16 cellular contexts compared by ENCODE assay signal in the genomic region with DNA sequence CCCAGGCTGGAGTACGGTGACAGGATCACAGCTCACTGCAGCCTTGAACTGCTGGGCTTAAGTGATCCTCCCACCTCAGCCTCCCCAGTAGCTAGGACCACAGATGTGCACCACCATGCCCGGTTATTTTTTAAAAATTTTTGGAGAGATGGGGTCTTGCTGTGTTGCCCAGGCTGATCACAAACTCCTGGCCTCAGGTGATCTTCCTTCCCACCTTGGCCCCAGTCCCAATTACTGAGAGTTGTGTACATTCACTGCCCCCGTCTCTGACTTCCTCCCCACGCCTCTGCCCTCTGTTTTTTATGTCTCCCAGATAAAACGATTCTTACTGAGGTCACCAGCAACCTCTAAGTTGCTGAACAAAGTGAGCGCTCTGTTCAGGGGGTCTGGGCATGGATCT.
A peak's percentile ranks its signal among the peaks of the same experiment; 100 is the strongest.
DNase-seq lines count a peak whose midpoint lies in the region; ATAC-seq and TF ChIP-seq lines count a peak whose summit lies in the region.
"Had no signal": no experiment of that assay in that cellular context is flagged by ENCODE, and none has a peak within 500 bp of the region (broad histone marks: within the 10 kb centered on the region; RNA-seq: fewer than 3 reads in every experiment).

No MANE protein-coding gene starts in this region.

- H3K27ac ChIP-seq in right atrium auricular region: no peak overlapping the region
- H3K27ac ChIP-seq: BLaER1 had no signal

- no peaks in the 10 kb centered on the region for H3K27me3 Mint-ChIP-seq in Calu3 (ENCODE audit: unreplicated experiment)
- H3K27me3 Mint-ChIP-seq in T-helper 17 cell: peaks cover 13% of the 10 kb centered on the region
- H3K27me3 Mint-ChIP-seq in dendritic cell treated with granulocyte-macrophage colony-stimulating factor and Interleukin-4, amounts not matched to agents 40 ng/mL and 50 ng/mL, for 4 days: peaks cover 28% of the 10 kb centered on the region
- peaks cover 16% of the 10 kb centered on the region for H3K27me3 Mint-ChIP-seq in progenitor cell of endocrine pancreas

- H3K4me1 Mint-ChIP-seq in Calu3 (ENCODE audit: low read depth, unreplicated experiment): peaks cover 46% of the 10 kb centered on the region
- peaks cover 12% of the 10 kb centered on the region for H3K4me1 Mint-ChIP-seq in T-helper 17 cell
- peaks cover 39% of the 10 kb centered on the region for H3K4me1 Mint-ChIP-seq in dendritic cell treated with granulocyte-macrophage colony-stimulating factor and Interleukin-4, amounts not matched to agents 40 ng/mL and 50 ng/mL, for 4 days (ENCODE audit: low read depth)
- H3K4me1 Mint-ChIP-seq in progenitor cell of endocrine pancreas (ENCODE audit: low read depth): peaks cover 22% of the 10 kb centered on the region

- H3K27ac Mint-ChIP-seq in Calu3 (ENCODE audit: unreplicated experiment) (peak overlapping the region; percentile 20), T-helper 17 cell (no peak overlapping the region), progenitor cell of endocrine pancreas (peak overlapping the region; percentile 30)
- H3K27ac Mint-ChIP-seq in dendritic cell treated with granulocyte-macrophage colony-stimulating factor and Interleukin-4, amounts not matched to agents 40 ng/mL and 50 ng/mL, for 4 days: peak overlapping the region; percentile 31
- H3K27ac Mint-ChIP-seq: CD4-positive, CD25-positive, alpha-beta regulatory T cell had no signal

- DNase-seq in Calu3 (no peak), T-helper 17 cell (no peak), progenitor cell of endocrine pancreas (ENCODE audit: low spot score, unreplicated experiment) (no peak), DMS153 treated with DMSO at 0.1 percent for 48 hours (lab: John Stamatoyannopoulos, UW; ENCODE audit: unreplicated experiment) (no peak), right atrium auricular region (ENCODE audit: low spot score) (no peak), NCI-H510A (lab: John Stamatoyannopoulos, UW) (no peak)
- DNase-seq: 8988T; AML-193; CD4-positive, CD25-positive, alpha-beta regulatory T cell; DMS79 treated with DMSO at 0.1 percent for 48 hours; EL; GOT3; H9 had no signal

- ATAC-seq in T-helper 17 cell: no peak
- ATAC-seq in GM21515 (IDR thresholded peaks at IDR 0.05; ENCODE audit: unreplicated experiment): no peak

- intact Hi-C loops in Calu3 (cut with micrococcal nuclease; ENCODE audit: unreplicated experiment): no loop called here
- intact Hi-C loops in dendritic cell treated with granulocyte-macrophage colony-stimulating factor and Interleukin-4, amounts not matched to agents 40 ng/mL and 50 ng/mL, for 4 days (cut with micrococcal nuclease): no loop called here

- H3K36me3 Mint-ChIP-seq in Calu3 (ENCODE audit: insufficient read depth, unreplicated experiment): peaks cover 7% of the 10 kb centered on the region
- no peaks in the 10 kb centered on the region for H3K36me3 Mint-ChIP-seq in T-helper 17 cell (ENCODE audit: low read depth)
- no peaks in the 10 kb centered on the region for H3K36me3 Mint-ChIP-seq in dendritic cell treated with granulocyte-macrophage colony-stimulating factor and Interleukin-4, amounts not matched to agents 40 ng/mL and 50 ng/mL, for 4 days (ENCODE audit: low read depth)
- H3K36me3 Mint-ChIP-seq in progenitor cell of endocrine pancreas (ENCODE audit: insufficient read depth): no peaks in the 10 kb centered on the region
- H3K36me3 Mint-ChIP-seq: CD4-positive, CD25-positive, alpha-beta regulatory T cell had no signal

- H3K4me3 ChIP-seq in right atrium auricular region: no peak overlapping the region
- H3K4me3 ChIP-seq: BLaER1 had no signal

- H3K9me3 Mint-ChIP-seq in Calu3 (ENCODE audit: low read depth, unreplicated experiment) (no peaks in the 10 kb centered on the region), progenitor cell of endocrine pancreas (ENCODE audit: low read depth) (no peaks in the 10 kb centered on the region)
- H3K9me3 Mint-ChIP-seq in dendritic cell treated with granulocyte-macrophage colony-stimulating factor and Interleukin-4, amounts not matched to agents 40 ng/mL and 50 ng/mL, for 4 days: no peaks in the 10 kb centered on the region

- H3K4me1 ChIP-seq in right atrium auricular region: peaks cover 0 to 45% of the 10 kb centered on the region in 2 donors

- TF ChIP-seq CTCF in Calu3 (IDR thresholded peaks at IDR 0.05; ENCODE audit: unreplicated experiment) (no peak), progenitor cell of endocrine pancreas (IDR thresholded peaks at IDR 0.05; ENCODE audit: unreplicated experiment) (no peak), right atrium auricular region (IDR thresholded peaks at IDR 0.05) (no peak)

- CTCF ChIA-PET in Calu3 (lab: Charles Lee): interaction anchor here (0.9 to 1.6 kb wide), 2 partner anchors 135 to 426 kb away, joined by 3 to 5 read pairs; no protein-coding TSS in a partner anchor

- no peaks in the 10 kb centered on the region for H3K36me3 ChIP-seq in right atrium auricular region
- H3K36me3 ChIP-seq: BLaER1 had no signal

- BruUV-seq in Calu3 (replicated peaks; lab: Mats Ljungman, UMichigan): no TSS peak

- H3K27me3 ChIP-seq in right atrium auricular region: no peaks in the 10 kb centered on the region
- H3K27me3 ChIP-seq: BLaER1 had no signal

- H3K9me3 ChIP-seq in T-helper 17 cell (ENCODE audit: control insufficient read depth, low read length, poor library complexity, severe bottlenecking): no peaks in the 10 kb centered on the region
- H3K9me3 ChIP-seq in right atrium auricular region: no peaks in the 10 kb centered on the region
- H3K9me3 ChIP-seq: BLaER1 had no signal

- no peak overlapping the region for H3K4me3 Mint-ChIP-seq in Calu3 (ENCODE audit: low read depth, unreplicated experiment)
- peak overlapping the region; percentile 47 for H3K4me3 Mint-ChIP-seq in T-helper 17 cell
- no peak overlapping the region for H3K4me3 Mint-ChIP-seq in dendritic cell treated with granulocyte-macrophage colony-stimulating factor and Interleukin-4, amounts not matched to agents 40 ng/mL and 50 ng/mL, for 4 days
- no peak overlapping the region for H3K4me3 Mint-ChIP-seq in progenitor cell of endocrine pancreas (ENCODE audit: low read depth)
- H3K4me3 Mint-ChIP-seq: H9 had no signal
